Comparison of ENCODE assay signal across 10 cellular contexts in genomic region chrX:101619336-101619735, GRCh38. TPM values are rescaled to one million over a fixed set of nuclear protein-coding genes. Genes with fewer than 3 reads are reported as not detected.
DNase-seq lines count a peak whose midpoint lies in the region; ATAC-seq and TF ChIP-seq lines count a peak whose summit lies in the region.
"Had no signal": no experiment of that assay in that cellular context is flagged by ENCODE, and none has a peak within 500 bp of the region (broad histone marks: within the 10 kb centered on the region; RNA-seq: fewer than 3 reads in every experiment).

No MANE protein-coding gene starts in this region.

- no peak overlapping the region for H3K4me3 ChIP-seq in H7 (ENCODE audit: insufficient read depth, low read depth, low read length)

- DNase-seq in COR-L47 (lab: John Stamatoyannopoulos, UW) (peak; percentile 13), H7 (peak; percentile 53), NCI-H2227 (lab: John Stamatoyannopoulos, UW; ENCODE audit: unreplicated experiment) (peak; percentile 48), posterior vena cava (ENCODE audit: low spot score) (no peak)
- DNase-seq: Calu3, nucleus accumbens had no signal

- peaks cover 2% of the 10 kb centered on the region for H3K36me3 ChIP-seq in H7 (replicated peaks; ENCODE audit: control insufficient read depth, insufficient read depth, low read length)

- peaks cover 19% of the 10 kb centered on the region for H3K36me3 Mint-ChIP-seq in brain

- peak overlapping the region in 4 of 5 experiments; percentile 44 to 70 (median 58) for H3K4me3 Mint-ChIP-seq in brain

- peaks cover 0 to 4% (median 0%) of the 10 kb centered on the region in 5 experiments for H3K9me3 Mint-ChIP-seq in brain

- peaks cover 21% of the 10 kb centered on the region for H3K27me3 Mint-ChIP-seq in brain

- peaks cover 45% of the 10 kb centered on the region for H3K4me1 Mint-ChIP-seq in brain

- peak overlapping the region in 4 of 5 experiments; percentile 30 to 94 (median 66) for H3K27ac Mint-ChIP-seq in brain

- TF ChIP-seq CTCF in brain (conservative IDR thresholded peaks at IDR 0.05) = no peak

- no peak for ATAC-seq in GM21723 (IDR thresholded peaks at IDR 0.05; ENCODE audit: unreplicated experiment)
- no peak for ATAC-seq in activated CD4-positive, CD25-positive, alpha-beta regulatory T cell treated with anti-CD3 and anti-CD28 coated beads, Interleukin-2, amount 50 U/mL, for 24 hours
- no peak for ATAC-seq in HG03159 (IDR thresholded peaks at IDR 0.05; ENCODE audit: unreplicated experiment)

- H3K27me3 ChIP-seq in H7 (ENCODE audit: control insufficient read depth, insufficient read depth, low read length) = no peaks in the 10 kb centered on the region

- intact Hi-C loops in posterior vena cava (cut with DNase I) = no loop called here

RNA-seq across cellular contexts. Expression of gene ARMCX6, which starts 1.5 kb away (rescaled TPM):
- 15.2 and 21.4 TPM in 2 replicates for total RNA-seq in H7 (2014; rRNA removed; shearing (Covaris generic))
- 40.4 TPM for polyA plus RNA-seq in brain (ENCODE audit: insufficient read depth, low read depth, low replicate concordance)
- 10 to 100 TPM; 34.9 to 37.8 TPM for total RNA-seq in posterior vena cava

RNA-seq across cellular contexts. Expression of gene ARMCX3, which starts 3.6 kb away (rescaled TPM):
- total RNA-seq in H7 (2014; rRNA removed; shearing (Covaris generic)) = 13.1 and 18.3 TPM in 2 replicates
- 29.9 TPM for polyA plus RNA-seq in brain (ENCODE audit: insufficient read depth, low read depth, low replicate concordance)
- 10 to 100 TPM; 58.9 to 65.1 TPM for total RNA-seq in posterior vena cava

RNA-seq across cellular contexts. Expression of gene ARMCX2, which starts 40.3 kb away (rescaled TPM):
- 108 and 114 TPM in 2 replicates for total RNA-seq in H7 (2014; rRNA removed; shearing (Covaris generic))
- 31.1 TPM for polyA plus RNA-seq in brain (ENCODE audit: insufficient read depth, low read depth, low replicate concordance)
- total RNA-seq in posterior vena cava = 10 to 100 TPM; 33.0 to 41.9 TPM
- total RNA-seq: Calu3 had no signal
